ENCODE assay signal across 17 cellular contexts in the genomic region with DNA sequence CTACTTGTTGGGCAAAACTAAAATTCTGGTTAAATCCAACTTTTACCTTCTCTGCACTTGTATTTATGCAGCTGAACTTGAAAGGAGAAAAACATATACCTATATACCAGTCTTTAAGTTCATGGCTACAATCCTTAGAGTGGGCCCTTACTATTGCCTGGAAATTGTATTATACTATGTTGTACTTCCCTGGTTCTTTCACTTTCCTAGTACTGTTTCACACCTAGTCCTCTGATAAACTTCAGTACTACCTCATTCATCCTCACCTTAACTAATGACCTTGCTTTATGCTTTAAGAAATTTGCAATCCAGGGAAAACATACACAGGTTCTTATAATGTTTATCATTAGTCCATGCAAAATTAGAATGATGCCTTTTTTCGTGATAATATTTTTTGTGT.
DNase-seq lines count a peak whose midpoint lies in the region; ATAC-seq and TF ChIP-seq lines count a peak whose summit lies in the region.
"Had no signal": no experiment of that assay in that cellular context is flagged by ENCODE, and none has a peak within 500 bp of the region (broad histone marks: within the 10 kb centered on the region; RNA-seq: fewer than 3 reads in every experiment).

No MANE protein-coding gene starts in this region.

- H3K27ac ChIP-seq in CD4-positive, alpha-beta T cell (ENCODE audit: low read depth, low read length) = no peak overlapping the region
- H3K27ac ChIP-seq in HL-60 (replicated peaks) = peak overlapping the region; percentile 13; the same call in 1 of the 2 replicates

- H3K27me3 Mint-ChIP-seq in activated CD8-positive, alpha-beta T cell treated with anti-CD3 and anti-CD28 coated beads for 36 hours = no peaks in the 10 kb centered on the region
- H3K27me3 Mint-ChIP-seq in activated CD8-positive, alpha-beta T cell treated with anti-CD3 and anti-CD28 coated beads, Interleukin-2, amount 10 ng/mL, durations not matched to agents 7 days and 5 days (ENCODE audit: low read depth) = no peaks in the 10 kb centered on the region
- no peaks in the 10 kb centered on the region for H3K27me3 Mint-ChIP-seq in CD4-positive, alpha-beta T cell
- H3K27me3 Mint-ChIP-seq in activated naive CD8-positive, alpha-beta T cell = no peaks in the 10 kb centered on the region
- H3K27me3 Mint-ChIP-seq: B cell had no signal

- POLR2A ChIA-PET in activated CD8-positive, alpha-beta T cell treated with anti-CD3 and anti-CD28 coated beads for 36 hours (lab: Charles Lee) = interaction anchor here (0.8 to 1.1 kb wide), 3 partner anchors 24 to 136 kb away, joined by 3 read pairs; a partner anchor contains a TSS
- POLR2A ChIA-PET in activated CD8-positive, alpha-beta T cell treated with anti-CD3 and anti-CD28 coated beads, Interleukin-2, amount 10 ng/mL, durations not matched to agents 7 days and 5 days (lab: Charles Lee) = no interaction called here
- POLR2A ChIA-PET in CD4-positive, alpha-beta T cell (lab: Charles Lee) = no interaction called here

- intact Hi-C loops in activated CD8-positive, alpha-beta T cell treated with anti-CD3 and anti-CD28 coated beads for 36 hours (cut with micrococcal nuclease) = no loop called here
- intact Hi-C loops in CD4-positive, alpha-beta T cell (cut with DNase I, micrococcal nuclease) = no loop called here

- no peaks in the 10 kb centered on the region for H3K9me3 Mint-ChIP-seq in activated CD8-positive, alpha-beta T cell treated with anti-CD3 and anti-CD28 coated beads for 36 hours
- H3K9me3 Mint-ChIP-seq in activated CD8-positive, alpha-beta T cell treated with anti-CD3 and anti-CD28 coated beads, Interleukin-2, amount 10 ng/mL, durations not matched to agents 7 days and 5 days (ENCODE audit: insufficient read depth) = no peaks in the 10 kb centered on the region
- no peaks in the 10 kb centered on the region for H3K9me3 Mint-ChIP-seq in CD4-positive, alpha-beta T cell
- H3K9me3 Mint-ChIP-seq in activated naive CD8-positive, alpha-beta T cell (ENCODE audit: low read depth) = no peaks in the 10 kb centered on the region
- H3K9me3 Mint-ChIP-seq: HFFc6 had no signal

- H3K4me3 Mint-ChIP-seq in activated CD8-positive, alpha-beta T cell treated with anti-CD3 and anti-CD28 coated beads for 36 hours = no peak overlapping the region
- no peak overlapping the region for H3K4me3 Mint-ChIP-seq in activated CD8-positive, alpha-beta T cell treated with anti-CD3 and anti-CD28 coated beads, Interleukin-2, amount 10 ng/mL, durations not matched to agents 7 days and 5 days
- H3K4me3 Mint-ChIP-seq in CD4-positive, alpha-beta T cell = no peak overlapping the region
- H3K4me3 Mint-ChIP-seq in activated naive CD8-positive, alpha-beta T cell = peak overlapping the region; percentile 14
- H3K4me3 Mint-ChIP-seq: B cell, HFFc6 had no signal

- CTCF ChIA-PET in activated CD8-positive, alpha-beta T cell treated with anti-CD3 and anti-CD28 coated beads for 36 hours (lab: Charles Lee) = interaction anchor here (0.8 to 1.6 kb wide), 3 partner anchors 9 to 35 kb away, joined by 3 to 6 read pairs (median 4); a partner anchor contains a TSS
- CTCF ChIA-PET in activated CD8-positive, alpha-beta T cell treated with anti-CD3 and anti-CD28 coated beads, Interleukin-2, amount 10 ng/mL, durations not matched to agents 7 days and 5 days (lab: Charles Lee) = interaction anchor here (1.0 to 12.1 kb wide), 2 partner anchors 8 to 33 kb away, joined by 5 to 135 read pairs; a partner anchor contains a TSS
- CTCF ChIA-PET in CD4-positive, alpha-beta T cell (lab: Charles Lee) = interaction anchor here (3.9 kb wide), 1 partner anchor 35 kb away, joined by 16 read pairs; a partner anchor contains a TSS

- no peak for DNase-seq in activated CD8-positive, alpha-beta T cell treated with anti-CD3 and anti-CD28 coated beads for 36 hours
- DNase-seq in activated CD8-positive, alpha-beta T cell treated with anti-CD3 and anti-CD28 coated beads, Interleukin-2, amount 10 ng/mL, durations not matched to agents 7 days and 5 days = no peak
- no peak for DNase-seq in CD4-positive, alpha-beta T cell
- DNase-seq in HL-60 (ENCODE audit: low read depth in 1 of 2, low spot score in 1 of 2) (no peak), NCI-H2107 (lab: John Stamatoyannopoulos, UW) (no peak), NCI-H1436 (lab: John Stamatoyannopoulos, UW) (no peak)
- DNase-seq: DMS153; HFFc6; KG1; MG63; NCI-H1092 treated with DMSO at 0.1 percent for 48 hours; NCI-H1694 treated with DMSO at 0.1 percent for 48 hours; NCI-H69; NK-92 treated with Interleukin-12 subunit alpha and Interleukin-12 subunit beta, amount 100 ng/mL, for 24 hours had no signal

- TF ChIP-seq CTCF in activated CD8-positive, alpha-beta T cell treated with anti-CD3 and anti-CD28 coated beads for 36 hours (IDR thresholded peaks at IDR 0.05) = no peak
- TF ChIP-seq CTCF in CD4-positive, alpha-beta T cell (IDR thresholded peaks at IDR 0.05) = no peak
- no peak for TF ChIP-seq CTCF in HL-60 (IDR thresholded peaks at IDR 0.05; ENCODE audit: insufficient read depth, low read length)

- H3K36me3 Mint-ChIP-seq in activated CD8-positive, alpha-beta T cell treated with anti-CD3 and anti-CD28 coated beads for 36 hours (ENCODE audit: low read depth) = peaks cover 23% of the 10 kb centered on the region
- peaks cover 35% of the 10 kb centered on the region for H3K36me3 Mint-ChIP-seq in activated CD8-positive, alpha-beta T cell treated with anti-CD3 and anti-CD28 coated beads, Interleukin-2, amount 10 ng/mL, durations not matched to agents 7 days and 5 days (ENCODE audit: low read depth)
- peaks cover 7% of the 10 kb centered on the region for H3K36me3 Mint-ChIP-seq in CD4-positive, alpha-beta T cell (ENCODE audit: low read depth)
- H3K36me3 Mint-ChIP-seq in activated naive CD8-positive, alpha-beta T cell = peaks cover 11% of the 10 kb centered on the region

- ATAC-seq in activated CD8-positive, alpha-beta T cell treated with anti-CD3 and anti-CD28 coated beads for 36 hours = peak; percentile 35
- no peak for ATAC-seq in activated CD8-positive, alpha-beta T cell treated with anti-CD3 and anti-CD28 coated beads, Interleukin-2, amount 10 ng/mL, durations not matched to agents 7 days and 5 days
- no peak for ATAC-seq in CD4-positive, alpha-beta T cell (ENCODE audit: poor library complexity)
- ATAC-seq in HG02852 (IDR thresholded peaks at IDR 0.05; ENCODE audit: unreplicated experiment) = no peak

- no peak overlapping the region for H3K4me3 ChIP-seq in HL-60 (replicated peaks; ENCODE audit: insufficient read depth, low read length)
- H3K4me3 ChIP-seq: MG63 had no signal

- no peaks in the 10 kb centered on the region for H3K9me3 ChIP-seq in CD4-positive, alpha-beta T cell (ENCODE audit: control insufficient read depth, low read length)
- H3K9me3 ChIP-seq: MG63 had no signal

- no peaks in the 10 kb centered on the region for H3K27me3 ChIP-seq in CD4-positive, alpha-beta T cell (ENCODE audit: control insufficient read depth, insufficient read depth, low read length)
- no peaks in the 10 kb centered on the region for H3K27me3 ChIP-seq in HL-60 (ENCODE audit: insufficient read depth, poor library complexity, severe bottlenecking)
- H3K27me3 ChIP-seq: MG63 had no signal

- H3K4me1 Mint-ChIP-seq in activated CD8-positive, alpha-beta T cell treated with anti-CD3 and anti-CD28 coated beads for 36 hours (ENCODE audit: low read depth) = peaks cover 87% of the 10 kb centered on the region
- H3K4me1 Mint-ChIP-seq in activated CD8-positive, alpha-beta T cell treated with anti-CD3 and anti-CD28 coated beads, Interleukin-2, amount 10 ng/mL, durations not matched to agents 7 days and 5 days (ENCODE audit: low read depth) = peaks cover 80% of the 10 kb centered on the region
- peaks cover 91% of the 10 kb centered on the region for H3K4me1 Mint-ChIP-seq in CD4-positive, alpha-beta T cell (ENCODE audit: low read depth)
- peaks cover 91% of the 10 kb centered on the region for H3K4me1 Mint-ChIP-seq in activated naive CD8-positive, alpha-beta T cell (ENCODE audit: low read depth)

- peak overlapping the region; percentile 30 for H3K27ac Mint-ChIP-seq in activated CD8-positive, alpha-beta T cell treated with anti-CD3 and anti-CD28 coated beads for 36 hours
- no peak overlapping the region for H3K27ac Mint-ChIP-seq in activated CD8-positive, alpha-beta T cell treated with anti-CD3 and anti-CD28 coated beads, Interleukin-2, amount 10 ng/mL, durations not matched to agents 7 days and 5 days
- H3K27ac Mint-ChIP-seq in CD4-positive, alpha-beta T cell = peak overlapping the region; percentile 8
- H3K27ac Mint-ChIP-seq in activated naive CD8-positive, alpha-beta T cell = peak overlapping the region; percentile 88
- H3K27ac Mint-ChIP-seq: B cell, HFFc6 had no signal
